ENCODE assay signal across 8 cellular contexts in the genomic region with DNA sequence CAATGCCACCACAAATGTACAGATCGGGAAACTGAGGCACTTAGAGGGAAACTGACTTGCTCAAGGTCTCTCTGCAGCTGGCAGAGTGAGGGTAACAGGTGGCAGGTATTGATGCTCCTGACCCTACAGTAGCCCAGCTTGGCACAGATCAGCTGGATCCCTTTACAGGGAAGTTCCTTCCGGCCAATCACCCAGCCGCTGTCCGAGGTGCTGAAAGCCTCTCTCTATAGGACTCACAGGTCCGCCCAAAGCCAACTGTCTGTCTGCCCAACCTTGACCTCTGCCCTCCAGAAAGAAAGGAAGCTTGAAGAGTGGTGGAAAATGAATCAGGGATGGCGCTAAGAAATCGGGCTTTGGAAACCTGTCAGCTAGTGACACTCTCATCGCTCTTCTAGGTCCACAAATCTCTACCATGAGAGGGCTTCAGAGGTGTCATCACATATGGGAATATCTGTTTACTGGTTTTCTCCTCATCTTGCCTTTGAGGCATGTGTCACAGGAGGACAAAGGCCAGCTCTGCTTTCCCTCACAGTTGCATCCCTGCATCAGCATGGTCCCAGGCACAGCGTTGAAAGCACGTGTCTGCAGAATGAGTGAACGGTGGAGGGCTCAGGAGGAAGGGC.
DNase-seq lines count a peak whose midpoint lies in the region; ATAC-seq and TF ChIP-seq lines count a peak whose summit lies in the region.

No MANE protein-coding gene starts in this region.

- H3K9me3 ChIP-seq in iPS DF 6.9 (ENCODE audit: control insufficient read depth, insufficient read depth, low read length) (no peaks in the 10 kb centered on the region), gastroesophageal sphincter (no peaks in the 10 kb centered on the region)

- no peak for TF ChIP-seq CTCF in gastroesophageal sphincter (IDR thresholded peaks at IDR 0.05)

- ATAC-seq in GM18909 (IDR thresholded peaks at IDR 0.05; ENCODE audit: poor library complexity, unreplicated experiment) (no peak), GM21526 (IDR thresholded peaks at IDR 0.05; ENCODE audit: low FRiP score, unreplicated experiment) (no peak), gastroesophageal sphincter (no peak)

- no peak overlapping the region for H3K4me3 ChIP-seq in iPS DF 6.9 (ENCODE audit: low read length)
- no peak overlapping the region for H3K4me3 ChIP-seq in gastroesophageal sphincter

- no peaks in the 10 kb centered on the region for H3K36me3 ChIP-seq in iPS DF 6.9 (ENCODE audit: control insufficient read depth, insufficient read depth, low read length)
- H3K36me3 ChIP-seq in gastroesophageal sphincter = no peaks in the 10 kb centered on the region

- no peaks in the 10 kb centered on the region for H3K27me3 ChIP-seq in iPS DF 6.9 (ENCODE audit: control insufficient read depth, insufficient read depth, low read length)
- H3K27me3 ChIP-seq in gastroesophageal sphincter = peaks cover 9% of the 10 kb centered on the region

- peak; percentile 72 for DNase-seq in ACHN
- peak in 53 of 76 experiments; percentile 2 to 65 (median 30) for DNase-seq in HUDEP-2 (lab: John Stamatoyannopoulos, UW; ENCODE audit: unreplicated experiment in 76 of 76)
- peak; percentile 11 for DNase-seq in activated CD4-positive, alpha-beta T cell treated with anti-CD3 and anti-CD28 coated beads, Interleukin-2, amount 50 U/mL, for 1 hour
- DNase-seq in iPS DF 6.9 (ENCODE audit: low read depth, low spot score) = peak; percentile 33
- DNase-seq in activated naive CD4-positive, alpha-beta T cell treated with anti-CD3 and anti-CD28 coated beads, Interleukin-2, amount 50 U/mL, for 16 hours = no peak

- H3K27ac ChIP-seq in iPS DF 6.9 (ENCODE audit: low read length) = no peak overlapping the region
- H3K27ac ChIP-seq in gastroesophageal sphincter = no peak overlapping the region

- no peaks in the 10 kb centered on the region for H3K4me1 ChIP-seq in iPS DF 6.9 (ENCODE audit: control insufficient read depth, insufficient read depth, low read length)
- no peaks in the 10 kb centered on the region for H3K4me1 ChIP-seq in gastroesophageal sphincter

- TF ChIP-seq POLR2A in gastroesophageal sphincter (IDR thresholded peaks at IDR 0.05) = no peak

- in situ Hi-C loops in ACHN (cut with HindIII; ENCODE audit: low pct_ligation_motif_present, low pct_unique_long_range_greater_than_20kb, low sequenced_read_pairs) = no loop called here

- no CpG with 5 or more reads among the region's 11 CpGs for WGBS in iPS DF 6.9 (ENCODE audit: insufficient coverage, insufficient read length)
- WGBS in gastroesophageal sphincter (ENCODE audit: low coverage in 1 of 2), 2 donors = 40 to 49% methylated on average over 8 to 10 of the region's 11 CpGs

- no peak for TF ChIP-seq EP300 in gastroesophageal sphincter (IDR thresholded peaks at IDR 0.05)
